In the genomic region with DNA sequence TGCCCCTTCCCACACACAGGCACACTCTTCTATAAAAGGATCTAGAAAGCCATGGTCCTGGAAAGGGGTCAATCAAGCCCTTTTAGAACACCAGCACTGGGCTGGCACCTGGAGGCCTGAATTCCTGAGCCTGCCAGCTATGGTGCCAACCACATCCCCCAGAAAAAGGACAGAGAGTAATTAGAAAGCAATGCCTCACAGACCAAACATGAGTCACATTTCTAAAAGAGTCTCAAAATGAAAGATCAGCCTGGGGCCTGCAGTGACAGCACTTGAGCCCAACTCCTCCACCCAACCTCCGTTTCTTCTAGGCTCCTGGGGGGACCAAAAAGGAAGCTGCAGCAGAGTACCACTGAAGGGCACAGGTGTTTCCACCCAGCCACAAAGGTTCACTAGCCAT, we compare ENCODE assay signal across 15 cellular contexts. TPM values are rescaled to one million over a fixed set of nuclear protein-coding genes. Genes with fewer than 3 reads are reported as not detected.
A peak's percentile ranks its signal among the peaks of the same experiment; 100 is the strongest.
DNase-seq lines count a peak whose midpoint lies in the region; ATAC-seq and TF ChIP-seq lines count a peak whose summit lies in the region.
"Had no signal": no experiment of that assay in that cellular context is flagged by ENCODE, and none has a peak within 500 bp of the region (broad histone marks: within the 10 kb centered on the region; RNA-seq: fewer than 3 reads in every experiment).

No MANE protein-coding gene starts in this region.

- H3K27me3 Mint-ChIP-seq in MCF 10A (ENCODE audit: insufficient read depth, unreplicated experiment) = peaks cover 12% of the 10 kb centered on the region

- DNase-seq in MCF 10A (ENCODE audit: unreplicated experiment) (peak; percentile 32), breast epithelium (ENCODE audit: low spot score in 2 of 2) (no peak), RWPE2 (ENCODE audit: low spot score) (no peak), foreskin fibroblast (peak; percentile 42 to 62), aorta (peak in 1 of 2 donors; percentile 60), colonic mucosa (no peak)
- DNase-seq: amygdala, NCI-H1417 treated with DMSO at 0.1 percent for 48 hours, nucleus accumbens, spleen had no signal

- H3K9me3 ChIP-seq in breast epithelium (peaks cover 0 to 3% of the 10 kb centered on the region in 2 donors), RWPE2 (ENCODE audit: severe bottlenecking) (no peaks in the 10 kb centered on the region), aorta (ENCODE audit: control insufficient read depth, low read length) (no peaks in the 10 kb centered on the region), colonic mucosa (no peaks in the 10 kb centered on the region)

- H3K4me1 Mint-ChIP-seq in MCF 10A (ENCODE audit: insufficient read depth, unreplicated experiment) = peaks cover 5% of the 10 kb centered on the region
- H3K4me1 Mint-ChIP-seq: IgD-negative memory B cell had no signal

- TF ChIP-seq CTCF in MCF 10A (IDR thresholded peaks at IDR 0.05; ENCODE audit: unreplicated experiment) = no peak
- TF ChIP-seq CTCF in breast epithelium (IDR thresholded peaks at IDR 0.05) = no peak
- no peak for TF ChIP-seq CTCF in RWPE2 (IDR thresholded peaks at IDR 0.05; ENCODE audit: poor library complexity, severe bottlenecking)
- TF ChIP-seq CTCF in foreskin fibroblast (IDR thresholded peaks at IDR 0.05; ENCODE audit: low read depth, low read length) = no peak
- TF ChIP-seq CTCF in colonic mucosa (IDR thresholded peaks at IDR 0.05) = no peak

- WGBS in aorta, 2 donors = 9 to 27% methylated on average over 1 of the region's 1 CpG

- intact Hi-C loops in MCF 10A (cut with micrococcal nuclease) (no loop called here), breast epithelium (cut with DNase I; ENCODE audit: low total_unique reads) (no loop called here), aorta (cut with DNase I) (loop anchor here in 1 of 2 donors (10.0 kb wide), 1 partner anchor 215 kb away; no protein-coding TSS in a partner anchor), colonic mucosa (cut with DNase I) (no loop called here)

- no peak overlapping the region for H3K4me3 Mint-ChIP-seq in MCF 10A (ENCODE audit: unreplicated experiment)
- H3K4me3 Mint-ChIP-seq: IgD-negative memory B cell had no signal

- H3K27me3 ChIP-seq in breast epithelium = no peaks in the 10 kb centered on the region
- H3K27me3 ChIP-seq in RWPE2 (ENCODE audit: insufficient read depth, poor library complexity, severe bottlenecking) = no peaks in the 10 kb centered on the region
- no peaks in the 10 kb centered on the region for H3K27me3 ChIP-seq in aorta (ENCODE audit: control insufficient read depth in 1 of 2, insufficient read depth in 2 of 2, low read length in 1 of 2)
- H3K27me3 ChIP-seq in colonic mucosa = no peaks in the 10 kb centered on the region
- H3K27me3 ChIP-seq: gastroesophageal sphincter, spleen had no signal

- no peaks in the 10 kb centered on the region for H3K36me3 Mint-ChIP-seq in MCF 10A (ENCODE audit: insufficient read depth, unreplicated experiment)
- H3K36me3 Mint-ChIP-seq: IgD-negative memory B cell had no signal

- CTCF ChIA-PET in MCF 10A (lab: Yijun Ruan, JAX) = interaction anchor here (0.5 to 0.6 kb wide), 2 partner anchors 99 to 163 kb away, joined by 3 read pairs; partner anchors contain the start of gene KALRN

- H3K36me3 ChIP-seq in breast epithelium (no peaks in the 10 kb centered on the region), RWPE2 (ENCODE audit: low read depth) (peaks cover 3% of the 10 kb centered on the region; the same call in 1 of the 2 replicates), aorta (ENCODE audit: control insufficient read depth in 1 of 2, insufficient read depth in 2 of 2, low read length in 1 of 2) (peaks cover 0 to 2% of the 10 kb centered on the region in 2 donors), colonic mucosa (no peaks in the 10 kb centered on the region)
- H3K36me3 ChIP-seq: gastroesophageal sphincter, spleen had no signal

- POLR2A ChIA-PET in MCF 10A (lab: Yijun Ruan, JAX) = no interaction called here

- no TSS peak for BruUV-seq in MCF 10A (replicated peaks; lab: Mats Ljungman, UMichigan)

- H3K4me1 ChIP-seq in breast epithelium (no peaks in the 10 kb centered on the region), RWPE2 (ENCODE audit: insufficient read depth, poor library complexity, severe bottlenecking) (no peaks in the 10 kb centered on the region), aorta (ENCODE audit: control insufficient read depth in 1 of 2, insufficient read depth in 2 of 2, low read length in 2 of 2) (peaks cover 5 to 12% of the 10 kb centered on the region in 2 donors), colonic mucosa (no peaks in the 10 kb centered on the region)
- H3K4me1 ChIP-seq: gastroesophageal sphincter, spleen had no signal

- H3K9ac ChIP-seq in colonic mucosa (ENCODE audit: low read depth in 2 of 2, low read length in 2 of 2) = no peak overlapping the region

- no peak overlapping the region for H3K27ac Mint-ChIP-seq in MCF 10A (ENCODE audit: low read depth, unreplicated experiment)
- H3K27ac Mint-ChIP-seq: IgD-negative memory B cell had no signal

- H3K4me3 ChIP-seq in breast epithelium = no peak overlapping the region
- H3K4me3 ChIP-seq in RWPE2 (ENCODE audit: severe bottlenecking) = no peak overlapping the region
- no peak overlapping the region for H3K4me3 ChIP-seq in foreskin fibroblast (ENCODE audit: low read depth in 1 of 2, low read length in 2 of 2)
- H3K4me3 ChIP-seq in aorta (ENCODE audit: low read length in 2 of 2) = no peak overlapping the region
- no peak overlapping the region for H3K4me3 ChIP-seq in colonic mucosa
- H3K4me3 ChIP-seq: gastroesophageal sphincter, spleen had no signal

- ATAC-seq in RWPE2 (ENCODE audit: low read depth) = peak; percentile 62; the same call in 1 of the 3 replicates
- peak; percentile 50 for ATAC-seq in aorta (ENCODE audit: low FRiP score)
- no peak for ATAC-seq in HG03108 (IDR thresholded peaks at IDR 0.05; ENCODE audit: unreplicated experiment)
- no peak for ATAC-seq in HG03432 (IDR thresholded peaks at IDR 0.05; ENCODE audit: unreplicated experiment)
- ATAC-seq: gastroesophageal sphincter had no signal

- no peak for TF ChIP-seq POLR2A in breast epithelium (IDR thresholded peaks at IDR 0.05)

- H3K27ac ChIP-seq in breast epithelium = no peak overlapping the region
- H3K27ac ChIP-seq in RWPE2 (ENCODE audit: poor library complexity, severe bottlenecking) = no peak overlapping the region
- H3K27ac ChIP-seq in aorta (ENCODE audit: low read depth in 1 of 2, low read length in 2 of 2) = peak overlapping the region; percentile 77 to 99
- H3K27ac ChIP-seq in colonic mucosa = no peak overlapping the region
- H3K27ac ChIP-seq: gastroesophageal sphincter, spleen had no signal

- H3K9me3 Mint-ChIP-seq in MCF 10A (ENCODE audit: unreplicated experiment) = peaks cover 7% of the 10 kb centered on the region
- H3K9me3 Mint-ChIP-seq: IgD-negative memory B cell had no signal

RNA-seq across cellular contexts. Expression of gene MYLK, which starts 14.1 kb away (rescaled TPM):
- total RNA-seq in MCF 10A (2022) (1.3 and 2.3 TPM in 2 replicates), breast epithelium (100 to 1,000 TPM in 2 of 3 donors, 10 to 100 TPM in 1; 87.2 to 188 (median 181) TPM), aorta (100 to 1,000 TPM; 484 to 786 TPM), colonic mucosa (100 to 1,000 TPM in 1 of 2 donors, 10 to 100 TPM in 1; 58.8 to 267 TPM)
- 100 to 1,000 TPM; 134 to 143 TPM for polyA plus RNA-seq in aorta
- total RNA-seq: OCI-LY7 had no signal

Comparison
In these comparisons a context has a peak if more than half of its experiments do, and no peak if none do; other contexts are left out.
1. DNase-seq: peak in MCF 10A (single experiment) and foreskin fibroblast (2 of 2); none in breast epithelium (0 of 2), RWPE2 (single experiment) and colonic mucosa (single experiment).
2. RNA of gene MYLK, which starts 14.1 kb away (total RNA-seq): 484 to 786 TPM in aorta, 58.8 to 267 TPM in colonic mucosa and 87.2 to 188 TPM in breast epithelium; 1.3 to 2.3 TPM in MCF 10A; every median in the first group is over 10 times any median in the second.
3. H3K27ac ChIP-seq: peak in aorta (2 of 2); none in breast epithelium (0 of 2), RWPE2 (single experiment) and colonic mucosa (single experiment).
4. ATAC-seq: peak in RWPE2 (single experiment) and aorta (single experiment); none in HG03108 (single experiment) and HG03432 (single experiment).